In genomic region chr11:95764267-95764898, GRCh38 we compare ENCODE assay signal across 8 cellular contexts. TPM values are rescaled to one million over a fixed set of nuclear protein-coding genes. Genes with fewer than 3 reads are reported as not detected.
DNase-seq lines count a peak whose midpoint lies in the region; ATAC-seq and TF ChIP-seq lines count a peak whose summit lies in the region.

No MANE protein-coding gene starts in this region.

- H3K27ac ChIP-seq in adrenal gland (no peak overlapping the region), right atrium auricular region (no peak overlapping the region), spleen (no peak overlapping the region)

- H3K36me3 ChIP-seq in adrenal gland (replicated peaks in 1 of 2): no peaks in the 10 kb centered on the region
- no peaks in the 10 kb centered on the region for H3K36me3 ChIP-seq in right atrium auricular region
- H3K36me3 ChIP-seq in spleen: peaks cover 0 to 15% (median 4%) of the 10 kb centered on the region in 6 donors

- intact Hi-C loops in adrenal gland (cut with DNase I): loop anchor here (2.0 to 10.0 kb wide), 3 partner anchors 612 to 800 kb away; no protein-coding TSS in a partner anchor
- intact Hi-C loops in spleen (cut with DNase I; ENCODE audit: low total_unique reads): loop anchor here (5.0 to 10.0 kb wide), 2 partner anchors 57 to 690 kb away; no protein-coding TSS in a partner anchor

- H3K27me3 ChIP-seq in adrenal gland (no peaks in the 10 kb centered on the region), right atrium auricular region (no peaks in the 10 kb centered on the region), spleen (replicated peaks in 1 of 7) (no peaks in the 10 kb centered on the region)

- H3K9me3 ChIP-seq in adrenal gland (replicated peaks in 1 of 3) (no peaks in the 10 kb centered on the region), right atrium auricular region (no peaks in the 10 kb centered on the region), spleen (no peaks in the 10 kb centered on the region)

- TF ChIP-seq POLR2A in adrenal gland (IDR thresholded peaks at IDR 0.05) (no peak), spleen (IDR thresholded peaks at IDR 0.05) (no peak)

- H3K4me1 ChIP-seq in adrenal gland (replicated peaks in 1 of 2) (no peaks in the 10 kb centered on the region), right atrium auricular region (no peaks in the 10 kb centered on the region), spleen (peaks cover 0 to 25% (median 6%) of the 10 kb centered on the region in 6 donors)

- H3K4me3 ChIP-seq in adrenal gland: no peak overlapping the region
- no peak overlapping the region for H3K4me3 ChIP-seq in right atrium auricular region
- no peak overlapping the region for H3K4me3 ChIP-seq in spleen

- peak; percentile 72 for DNase-seq in DMS 273 (lab: John Stamatoyannopoulos, UW; ENCODE audit: unreplicated experiment)
- no peak for DNase-seq in DMS 273 treated with DMSO at 0.1 percent for 48 hours (lab: John Stamatoyannopoulos, UW)
- peak; percentile 55 for DNase-seq in NCI-H2171 (lab: John Stamatoyannopoulos, UW)
- no peak for DNase-seq in adrenal gland
- DNase-seq in right atrium auricular region (ENCODE audit: low spot score): no peak
- DNase-seq in spleen: no peak
- no peak for DNase-seq in cortex of kidney (lab: John Stamatoyannopoulos, UW)

- 15 to 19% (median 17%) methylated on average over 4 of the region's 4 CpGs for WGBS in adrenal gland, 4 donors
- 21 to 25% (median 22%) methylated on average over 4 of the region's 4 CpGs for WGBS in spleen, 5 donors

- peak; percentile 69 for ATAC-seq in HG02571 (IDR thresholded peaks at IDR 0.05; ENCODE audit: unreplicated experiment)

- peak; percentile 70 to 85 (median 76) for TF ChIP-seq CTCF in adrenal gland (IDR thresholded peaks at IDR 0.05)
- TF ChIP-seq CTCF in right atrium auricular region (IDR thresholded peaks at IDR 0.05): peak; percentile 47 to 80
- peak; percentile 56 to 80 (median 76) for TF ChIP-seq CTCF in spleen (IDR thresholded peaks at IDR 0.05 in 8 of 11, conservative IDR thresholded peaks at IDR 0.05 in 3 of 11)

RNA-seq across cellular contexts. Expression of gene FAM76B, which starts 25.2 kb away (rescaled TPM):
- total RNA-seq in adrenal gland: 10 to 100 TPM in 5 of 8 donors, 1 to 10 TPM in 3; 1.4 to 30.6 (median 19.2) TPM
- 10 to 100 TPM; 15.8 to 16.5 (median 16.1) TPM for polyA plus RNA-seq in adrenal gland
- 1 to 10 TPM; 5.3 to 6.6 TPM for total RNA-seq in right atrium auricular region
- 10 to 100 TPM; 34.9 to 47.4 (median 37.2) TPM for total RNA-seq in spleen
- 10 to 100 TPM; 15.9 to 19.7 (median 16.5) TPM for polyA plus RNA-seq in spleen

RNA-seq across cellular contexts. Expression of gene CEP57, which starts 25.9 kb away (rescaled TPM):
- 10 to 100 TPM; 18.4 to 45.5 (median 34.6) TPM for total RNA-seq in adrenal gland
- 10 to 100 TPM; 12.9 to 32.3 (median 13.7) TPM for polyA plus RNA-seq in adrenal gland
- 10 to 100 TPM; 16.1 to 20.0 TPM for total RNA-seq in right atrium auricular region
- total RNA-seq in spleen: 10 to 100 TPM; 36.3 to 50.4 (median 43.5) TPM
- polyA plus RNA-seq in spleen: 10 to 100 TPM; 19.2 to 23.5 (median 22.2) TPM

Comparison
In these comparisons a context has a peak if more than half of its experiments do, and no peak if none do; other contexts are left out.
1. DNase-seq: peak in DMS 273 (single experiment) and NCI-H2171 (single experiment); none in DMS 273 treated with DMSO at 0.1 percent for 48 hours (single experiment), adrenal gland (0 of 7), right atrium auricular region (single experiment), spleen (single experiment) and cortex of kidney (single experiment).
2. Peak in every context shown above with its lines, with median percentiles within 50 percentile points of each other: CTCF ChIP-seq.